Comparison of ENCODE assay signal across 8 cellular contexts in genomic region chr1:8427493-8427892, GRCh38.
DNase-seq lines count a peak whose midpoint lies in the region; ATAC-seq and TF ChIP-seq lines count a peak whose summit lies in the region.

No MANE protein-coding gene starts in this region.

- H3K4me3 ChIP-seq in OCI-LY3 (ENCODE audit: low read length), result peak overlapping the region; percentile 62

- peak overlapping the region; percentile 89 for H3K27ac ChIP-seq in OCI-LY3 (ENCODE audit: low read length)

- H3K9ac ChIP-seq in OCI-LY3 (ENCODE audit: low read length), result peak overlapping the region; percentile 60

- H3K27me3 ChIP-seq in OCI-LY3 (ENCODE audit: low read depth, low read length), result no peaks in the 10 kb centered on the region

- TF ChIP-seq CTCF in OCI-LY3 (IDR thresholded peaks at IDR 0.05; ENCODE audit: low read depth, low read length), result no peak

- no peak overlapping the region for H2AFZ ChIP-seq in OCI-LY3 (ENCODE audit: low read depth, low read length)

- H3K9me3 ChIP-seq in OCI-LY3 (ENCODE audit: insufficient read depth, low read length), result no peaks in the 10 kb centered on the region

- H4K20me1 ChIP-seq in OCI-LY3 (ENCODE audit: insufficient read depth, low read length), result no peaks in the 10 kb centered on the region

- no peaks in the 10 kb centered on the region for H3K36me3 ChIP-seq in OCI-LY3 (replicated peaks; ENCODE audit: low read depth, low read length)

- peaks cover 9% of the 10 kb centered on the region for H3K79me2 ChIP-seq in OCI-LY3 (ENCODE audit: low read length)

- peak; percentile 67 for ATAC-seq in GM18867 (IDR thresholded peaks at IDR 0.05; ENCODE audit: unreplicated experiment)
- ATAC-seq in HG02759 (IDR thresholded peaks at IDR 0.05; ENCODE audit: unreplicated experiment), result peak; percentile 55

- DNase-seq in globus pallidus (ENCODE audit: low spot score) (peak; percentile 46), NCI-H146 (lab: John Stamatoyannopoulos, UW) (no peak), HCEC 1CT (no peak), hepatic stellate cell (ENCODE audit: low spot score) (no peak), NCI-H748 treated with DMSO at 0.1 percent for 48 hours (lab: John Stamatoyannopoulos, UW) (no peak)

- peaks cover 69% of the 10 kb centered on the region for H3K4me1 ChIP-seq in OCI-LY3 (ENCODE audit: low read length)

- peak overlapping the region; percentile 81 for H3K4me2 ChIP-seq in OCI-LY3 (ENCODE audit: low read length)
